30 cellular contexts compared by ENCODE assay signal in the genomic region with DNA sequence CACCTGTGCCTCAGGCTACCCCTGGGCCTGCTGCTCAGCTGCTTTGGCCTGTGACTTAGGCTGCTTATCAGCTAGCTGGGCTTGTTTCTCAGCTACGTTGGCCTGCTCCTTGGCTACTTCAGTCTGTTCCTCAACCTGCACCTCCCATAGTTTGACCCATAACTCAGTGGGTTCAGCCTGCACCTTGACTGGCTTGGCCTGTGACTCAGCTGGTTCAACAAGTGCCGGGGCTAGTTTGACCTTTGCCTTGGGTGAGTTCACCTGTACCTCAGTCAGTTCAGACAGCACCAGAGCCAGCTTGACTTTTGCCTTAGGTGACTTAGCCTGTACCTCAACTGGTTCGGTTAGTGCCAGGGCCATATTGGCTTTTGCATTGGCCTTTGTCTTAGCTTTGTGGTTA.
"Had no signal": no experiment of that assay in that cellular context is flagged by ENCODE, and none has a peak within 500 bp of the region (broad histone marks: within the 10 kb centered on the region; RNA-seq: fewer than 3 reads in every experiment).

No MANE protein-coding gene starts in this region.

- H3K27ac ChIP-seq: body of pancreas, breast epithelium, SJCRH30, SK-N-MC had no signal

- H3K27me3 Mint-ChIP-seq: activated CD4-positive, alpha-beta T cell treated with anti-CD3 and anti-CD28 coated beads, Interleukin-2, amount 10 ng/mL, durations not matched to agents 7 days and 5 days; activated naive CD8-positive, alpha-beta T cell treated with anti-CD3 and anti-CD28 coated beads for 36 hours had no signal

- ATAC-seq: activated CD8-positive, alpha-beta T cell treated with anti-CD3 and anti-CD28 coated beads, Interleukin-2, amount 10 ng/mL, durations not matched to agents 7 days and 5 days; body of pancreas; Panc1 had no signal

- H3K4me3 ChIP-seq: body of pancreas, breast epithelium, SJCRH30, SK-N-MC had no signal

- H3K4me3 Mint-ChIP-seq: activated CD4-positive, alpha-beta T cell treated with anti-CD3 and anti-CD28 coated beads, Interleukin-2, amount 10 ng/mL, durations not matched to agents 7 days and 5 days; activated CD8-positive, alpha-beta T cell treated with anti-CD3 and anti-CD28 coated beads, Interleukin-2, amount 10 ng/mL, durations not matched to agents 7 days and 5 days; activated naive CD4-positive, alpha-beta T cell treated with anti-CD3 and anti-CD28 coated beads for 36 hours; activated naive CD8-positive, alpha-beta T cell treated with anti-CD3 and anti-CD28 coated beads for 36 hours; activated T-cell treated with anti-CD3 and anti-CD28 coated beads, Interleukin-2, amount 50 U/mL, for 24 hours; T-helper 1 cell treated with Interleukin-12 subunit alpha and Interleukin-12 subunit beta and Interleukin-4 antibody, amounts not matched to agents 30 μg/mL and 1 μg/mL, for 36 hours; T-helper 2 cell treated with Interferon-gamma antibody and Interleukin-4, amounts not matched to agents 5 μg/mL and 100 μg/mL, for 36 hours had no signal

- H3K4me1 ChIP-seq: body of pancreas, breast epithelium, SJCRH30 had no signal

- FAIRE-seq: astrocyte, TTC549 had no signal

- H3K27ac Mint-ChIP-seq: activated CD4-positive, alpha-beta T cell treated with anti-CD3 and anti-CD28 coated beads, Interleukin-2, amount 10 ng/mL, durations not matched to agents 7 days and 5 days; activated naive CD4-positive, alpha-beta T cell treated with anti-CD3 and anti-CD28 coated beads for 36 hours; activated naive CD8-positive, alpha-beta T cell treated with anti-CD3 and anti-CD28 coated beads for 36 hours; activated T-cell treated with anti-CD3 and anti-CD28 coated beads, Interleukin-2, amount 50 U/mL, for 24 hours; activated T-helper 2 cell treated with anti-CD3 and anti-CD28 coated beads, Interferon-gamma antibody, Interleukin-2, Interleukin-4, amounts not matched to agents 10 μg/mL and 5 μg/mL and 100 μg/mL, durations not matched to agents 14 hours and 24 hours and 36 hours; T-helper 1 cell treated with Interleukin-12 subunit alpha and Interleukin-12 subunit beta and Interleukin-4 antibody, amounts not matched to agents 30 μg/mL and 1 μg/mL, for 36 hours; T-helper 2 cell treated with Interferon-gamma antibody and Interleukin-4, amounts not matched to agents 5 μg/mL and 100 μg/mL, for 36 hours had no signal

- H3K36me3 ChIP-seq: breast epithelium, SJCRH30 had no signal

- H3K36me3 Mint-ChIP-seq: activated naive CD8-positive, alpha-beta T cell treated with anti-CD3 and anti-CD28 coated beads for 36 hours had no signal

- H3K9me3 ChIP-seq: body of pancreas, breast epithelium, SJCRH30 had no signal

- H3K27me3 ChIP-seq: body of pancreas, SJCRH30 had no signal

- DNase-seq: activated CD4-positive, alpha-beta T cell treated with anti-CD3 and anti-CD28 coated beads, Interleukin-2, amount 10 ng/mL, durations not matched to agents 7 days and 5 days; activated CD4-positive, alpha-beta T cell treated with anti-CD3 and anti-CD28 coated beads, Interleukin-2, amount 50 U/mL, for 48 hours; activated CD8-positive, alpha-beta T cell treated with anti-CD3 and anti-CD28 coated beads, Interleukin-2, amount 10 ng/mL, durations not matched to agents 7 days and 5 days; activated gamma-delta T cell; activated naive CD4-positive, alpha-beta T cell treated with anti-CD3 and anti-CD28 coated beads for 36 hours; activated naive CD8-positive, alpha-beta T cell treated with anti-CD3 and anti-CD28 coated beads for 36 hours; activated T-cell treated with anti-CD3 and anti-CD28 coated beads, Interleukin-2, amount 50 U/mL, for 24 hours; amygdala; body of pancreas; KG1; NCI-H1092 treated with DMSO at 0.1 percent for 48 hours; NCI-H1417; NCI-H146; NCI-H187; NCI-H2029 treated with DMSO at 0.1 percent for 48 hours; NCI-H2107; NCI-H2171; NCI-H510A; NCI-H526; NCI-H748 treated with DMSO at 0.1 percent for 48 hours; SHP77; SJCRH30 had no signal

- H3K9me3 Mint-ChIP-seq: activated CD4-positive, alpha-beta T cell treated with anti-CD3 and anti-CD28 coated beads, Interleukin-2, amount 10 ng/mL, durations not matched to agents 7 days and 5 days; activated naive CD4-positive, alpha-beta T cell treated with anti-CD3 and anti-CD28 coated beads for 36 hours; activated naive CD8-positive, alpha-beta T cell treated with anti-CD3 and anti-CD28 coated beads for 36 hours; activated T-cell treated with anti-CD3 and anti-CD28 coated beads, Interleukin-2, amount 50 U/mL, for 24 hours; activated T-helper 2 cell treated with anti-CD3 and anti-CD28 coated beads, Interferon-gamma antibody, Interleukin-2, Interleukin-4, amounts not matched to agents 10 μg/mL and 5 μg/mL and 100 μg/mL, durations not matched to agents 14 hours and 24 hours and 36 hours; T-helper 2 cell treated with Interferon-gamma antibody and Interleukin-4, amounts not matched to agents 5 μg/mL and 100 μg/mL, for 36 hours had no signal
